ENCODE assay signal across 18 cellular contexts in the genomic region with DNA sequence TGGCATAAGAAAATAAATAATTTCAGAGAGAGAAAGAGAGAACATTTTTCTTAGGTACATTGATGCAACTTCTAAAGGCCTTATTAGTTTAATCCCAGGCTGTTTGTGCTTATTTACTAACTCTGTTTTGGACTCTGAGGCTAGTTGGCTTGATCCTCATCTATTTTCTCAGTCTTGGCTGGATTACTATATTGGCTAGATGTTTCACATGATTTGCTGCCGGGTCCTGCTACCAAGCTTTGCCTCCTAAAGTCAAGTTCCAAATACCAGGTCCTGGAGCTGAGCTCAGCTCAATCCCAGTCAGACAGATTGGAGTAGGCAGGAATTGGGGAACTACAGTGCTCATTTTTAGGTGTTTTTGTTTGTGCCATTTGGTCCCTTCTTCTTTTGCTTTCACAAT.
"Had no signal": no experiment of that assay in that cellular context is flagged by ENCODE, and none has a peak within 500 bp of the region (broad histone marks: within the 10 kb centered on the region; RNA-seq: fewer than 3 reads in every experiment).

No MANE protein-coding gene starts in this region.

- H3K27ac ChIP-seq: SJSA1, SK-N-MC had no signal

- DNase-seq: Kasumi-1, KG1, NCI-H1092 treated with DMSO at 0.1 percent for 48 hours, NCI-H1436, NCI-H187, NCI-H2029, NCI-H2081 treated with DMSO at 0.1 percent for 48 hours, NCI-H2171, NCI-H345, NCI-H446 treated with DMSO at 0.1 percent for 48 hours, NCI-H510A treated with DMSO at 0.1 percent for 48 hours, NCI-H526 treated with DMSO at 0.1 percent for 48 hours, NCI-H748 treated with DMSO at 0.1 percent for 48 hours, Right ventricle myocardium superior, RPMI8226, SIG-M5 had no signal

- H3K4me3 ChIP-seq: SJSA1, SK-N-MC had no signal

- H3K36me3 ChIP-seq: SJSA1 had no signal

- H3K9me3 ChIP-seq: SJSA1 had no signal

- H3K27me3 ChIP-seq: SJSA1 had no signal
